ENCODE assay signal across 8 cellular contexts in genomic region chr6:73732845-73733675, GRCh38. TPM values are rescaled to one million over a fixed set of nuclear protein-coding genes. Genes with fewer than 3 reads are reported as not detected.
DNase-seq lines count a peak whose midpoint lies in the region; ATAC-seq, FAIRE-seq and TF ChIP-seq lines count a peak whose summit lies in the region.

No MANE protein-coding gene starts in this region.

- no peaks in the 10 kb centered on the region for H3K9me3 ChIP-seq in kidney (ENCODE audit: control insufficient read depth in 1 of 2, low read length in 2 of 2)

- H3K4me1 ChIP-seq in kidney (ENCODE audit: control insufficient read depth in 1 of 2, insufficient read depth in 1 of 2, low read depth in 1 of 2, low read length in 2 of 2): no peaks in the 10 kb centered on the region

- H3K27ac ChIP-seq in kidney (ENCODE audit: low read depth in 2 of 2, low read length in 2 of 2): no peak overlapping the region

- peak; percentile 72 for DNase-seq in Right ventricle myocardium inferior (ENCODE audit: missing footprints)
- no peak for DNase-seq in cardiac septum (ENCODE audit: low spot score)
- peak; percentile 21 for DNase-seq in NCI-H1694 treated with DMSO at 0.1 percent for 48 hours (lab: John Stamatoyannopoulos, UW)
- peak; percentile 64 for DNase-seq in UCSD-AML1 (lab: John Stamatoyannopoulos, UW; ENCODE audit: unreplicated experiment)
- DNase-seq in kidney: no peak
- peak; percentile 39 to 54 (median 52) for DNase-seq in stimulated activated CD4-positive, alpha-beta T cell treated with anti-CD3 and anti-CD28 coated beads, Interleukin-1b, Interleukin-23, amount 100 ng/mL, for 24 hours (ENCODE audit: low read depth in 4 of 4, low spot score in 1 of 4)

- TF ChIP-seq CTCF in brain (conservative IDR thresholded peaks at IDR 0.05) (peak; percentile 62 to 82), kidney (IDR thresholded peaks at IDR 0.05; ENCODE audit: borderline replicate concordance, extremely low read depth, insufficient read depth) (peak; percentile 90)

- intact Hi-C loops in Right ventricle myocardium inferior (cut with DNase I) (loop anchor here (1.0 kb wide), 1 partner anchor 58 kb away; no protein-coding TSS in a partner anchor), cardiac septum (cut with DNase I) (loop anchor here (1.0 kb wide), 1 partner anchor 58 kb away; no protein-coding TSS in a partner anchor), kidney (cut with DNase I) (loop anchor here (5.0 kb wide), 1 partner anchor 56 kb away; no protein-coding TSS in a partner anchor)

- no peak overlapping the region for H3K4me3 ChIP-seq in kidney (ENCODE audit: low read length in 2 of 2)

- H3K9ac ChIP-seq in kidney (ENCODE audit: low read length in 2 of 2): no peak overlapping the region

- no peaks in the 10 kb centered on the region for H3K9me3 Mint-ChIP-seq in brain

- H3K36me3 Mint-ChIP-seq in brain: no peaks in the 10 kb centered on the region

- H3K36me3 ChIP-seq in kidney (ENCODE audit: control insufficient read depth in 1 of 2, insufficient read depth in 2 of 2, low read length in 2 of 2): no peaks in the 10 kb centered on the region

- H3K4me3 Mint-ChIP-seq in brain: no peak overlapping the region

- H3K27me3 Mint-ChIP-seq in brain: no peaks in the 10 kb centered on the region

- no peaks in the 10 kb centered on the region for H3K4me1 Mint-ChIP-seq in brain

- ATAC-seq in Right ventricle myocardium inferior (peak; percentile 81), HG02840 (IDR thresholded peaks at IDR 0.05; ENCODE audit: low FRiP score, unreplicated experiment) (peak; percentile 51)

- FAIRE-seq in kidney (lab: Jason Lieb, UNC): no peak

- H3K27ac Mint-ChIP-seq in brain: no peak overlapping the region

RNA-seq across cellular contexts. Expression of gene CD109, which starts 37.1 kb away (rescaled TPM):
- total RNA-seq in Right ventricle myocardium inferior (7.3 TPM), cardiac septum (6.3 TPM), kidney (19.0 TPM)
- polyA plus RNA-seq in brain (ENCODE audit: insufficient read depth, low read depth, low replicate concordance) (0.97 TPM), kidney (ENCODE audit: insufficient read depth, low read depth, low replicate concordance) (3.7 TPM)

Comparison
In these comparisons a context has a peak if more than half of its experiments do, and no peak if none do; other contexts are left out.
1. DNase-seq: peak in Right ventricle myocardium inferior (single experiment), NCI-H1694 treated with DMSO at 0.1 percent for 48 hours (single experiment), UCSD-AML1 (single experiment) and stimulated activated CD4-positive, alpha-beta T cell treated with anti-CD3 and anti-CD28 coated beads, Interleukin-1b, Interleukin-23, amount 100 ng/mL, for 24 hours (4 of 4); none in cardiac septum (single experiment) and kidney (single experiment).